In genomic region chr12:2854669-2855453, GRCh38 we compare ENCODE assay signal across 22 cellular contexts. TPM values are rescaled to one million over a fixed set of nuclear protein-coding genes. Genes with fewer than 3 reads are reported as not detected.
DNase-seq lines count a peak whose midpoint lies in the region; ATAC-seq, FAIRE-seq and TF ChIP-seq lines count a peak whose summit lies in the region.
"Had no signal": no experiment of that assay in that cellular context is flagged by ENCODE, and none has a peak within 500 bp of the region (broad histone marks: within the 10 kb centered on the region; RNA-seq: fewer than 3 reads in every experiment).

No MANE protein-coding gene starts in this region.

- ATAC-seq in left ventricle myocardium superior (no peak), left cardiac atrium (no peak), pancreas (peak; percentile 87 to 89 (median 88)), GM21381 (IDR thresholded peaks at IDR 0.05; ENCODE audit: unreplicated experiment) (no peak)
- ATAC-seq: PC-3 had no signal

- H3K27ac Mint-ChIP-seq in CD4-positive, alpha-beta memory T cell = no peak overlapping the region

- H3K9me3 ChIP-seq in duodenal mucosa (ENCODE audit: control insufficient read depth in 1 of 2, low read length in 2 of 2) = no peaks in the 10 kb centered on the region
- no peaks in the 10 kb centered on the region for H3K9me3 ChIP-seq in pancreas
- H3K9me3 ChIP-seq in CD4-positive, alpha-beta memory T cell (ENCODE audit: control insufficient read depth in 1 of 2, low read length in 2 of 2) = no peaks in the 10 kb centered on the region
- H3K9me3 ChIP-seq: BE2C, SJCRH30 had no signal

- no peak overlapping the region for H3K4me3 Mint-ChIP-seq in CD4-positive, alpha-beta memory T cell
- H3K4me3 Mint-ChIP-seq: CD4-positive, CD25-positive, alpha-beta regulatory T cell had no signal

- 55 to 56% methylated on average over 25 of the region's 25 CpGs for WGBS in pancreas, 2 donors

- H3K4me1 ChIP-seq in duodenal mucosa (ENCODE audit: control insufficient read depth in 1 of 2, insufficient read depth in 2 of 2, low read length in 2 of 2) (peaks cover 28 to 31% of the 10 kb centered on the region in 2 donors), pancreas (peaks cover 4 to 7% (median 5%) of the 10 kb centered on the region in 3 donors)
- no peaks in the 10 kb centered on the region for H3K4me1 ChIP-seq in CD4-positive, alpha-beta memory T cell (ENCODE audit: insufficient read depth, low read length)
- H3K4me1 ChIP-seq: BE2C, SJCRH30 had no signal

- CTCF ChIA-PET in CD4-positive, alpha-beta memory T cell (lab: Charles Lee; ENCODE audit: partially characterized antibody) = interaction anchor here (0.8 to 2.3 kb wide), 3 partner anchors 9 to 89 kb away, joined by 4 to 8 read pairs (median 6); no protein-coding TSS in a partner anchor

- peaks cover 11 to 17% of the 10 kb centered on the region in 2 donors for H3K36me3 ChIP-seq in duodenal mucosa (ENCODE audit: control insufficient read depth in 1 of 2, insufficient read depth in 2 of 2, low read length in 2 of 2)
- no peaks in the 10 kb centered on the region for H3K36me3 ChIP-seq in pancreas
- no peaks in the 10 kb centered on the region for H3K36me3 ChIP-seq in CD4-positive, alpha-beta memory T cell (ENCODE audit: insufficient read depth, low read length)

- POLR2A ChIA-PET in CD4-positive, alpha-beta memory T cell (lab: Charles Lee; ENCODE audit: partially characterized antibody) = no interaction called here

- FAIRE-seq in pancreas (lab: Jason Lieb, UNC) = no peak

- no peak for TF ChIP-seq CTCF in pancreas (IDR thresholded peaks at IDR 0.05)

- H3K4me1 Mint-ChIP-seq in CD4-positive, alpha-beta memory T cell = peaks cover 0 to 4% (median 0%) of the 10 kb centered on the region in 4 donors

- H3K4me3 ChIP-seq in duodenal mucosa (ENCODE audit: low read depth in 1 of 2, low read length in 2 of 2) (peak overlapping the region in 1 of 2 donors; percentile 29), pancreas (no peak overlapping the region)
- no peak overlapping the region for H3K4me3 ChIP-seq in CD4-positive, alpha-beta memory T cell (ENCODE audit: low read length in 2 of 2)
- H3K4me3 ChIP-seq: SJCRH30 had no signal

- no peaks in the 10 kb centered on the region for H3K9me3 Mint-ChIP-seq in CD4-positive, alpha-beta memory T cell
- H3K9me3 Mint-ChIP-seq: CD4-positive, CD25-positive, alpha-beta regulatory T cell had no signal

- DNase-seq in left ventricle myocardium superior = peak; percentile 24
- no peak for DNase-seq in left cardiac atrium
- DNase-seq in pancreas = peak; percentile 61 to 92 (median 80)
- DNase-seq in T-helper 2 cell = no peak
- no peak for DNase-seq in RPMI8226
- no peak for DNase-seq in CD4-positive, alpha-beta memory T cell
- DNase-seq: 8988T; BE2C; Calu3; CD4-positive, CD25-positive, alpha-beta regulatory T cell; DMS79; NCI-H1417; NCI-H187 treated with DMSO at 0.1 percent for 48 hours; NCI-H2227 treated with DMSO at 0.1 percent for 48 hours; NCI-H510A treated with DMSO at 0.1 percent for 48 hours; PC-3; SJCRH30 had no signal

- peak overlapping the region in 1 of 2 donors; percentile 49 for H3K9ac ChIP-seq in duodenal mucosa (ENCODE audit: low read depth in 1 of 2, low read length in 2 of 2)
- H3K9ac ChIP-seq: KMS-11 had no signal

- peaks cover 10 to 13% of the 10 kb centered on the region in 2 donors for H3K36me3 Mint-ChIP-seq in CD4-positive, alpha-beta memory T cell

- intact Hi-C loops in left ventricle myocardium superior (cut with micrococcal nuclease) = no loop called here
- intact Hi-C loops in left cardiac atrium (cut with DNase I) = loop anchor here in 1 of 2 donors (10.0 kb wide), 1 partner anchor 180 kb away; no protein-coding TSS in a partner anchor
- intact Hi-C loops in pancreas (cut with DNase I) = loop anchor here in 1 of 3 donors (10.0 kb wide), 2 partner anchors 90 to 180 kb away; no protein-coding TSS in a partner anchor
- intact Hi-C loops in CD4-positive, alpha-beta memory T cell (cut with micrococcal nuclease) = no loop called here

- H3K27me3 Mint-ChIP-seq in CD4-positive, alpha-beta memory T cell = no peaks in the 10 kb centered on the region
- H3K27me3 Mint-ChIP-seq: CD4-positive, CD25-positive, alpha-beta regulatory T cell had no signal

- H3K27ac ChIP-seq in duodenal mucosa (ENCODE audit: low read depth, low read length) = peak overlapping the region; percentile 0
- H3K27ac ChIP-seq in pancreas = peak overlapping the region in 1 of 4 donors; percentile 22
- H3K27ac ChIP-seq in CD4-positive, alpha-beta memory T cell (ENCODE audit: low read depth, low read length) = no peak overlapping the region
- H3K27ac ChIP-seq: KMS-11, SJCRH30 had no signal

- H3K27me3 ChIP-seq in duodenal mucosa (ENCODE audit: control insufficient read depth in 1 of 2, insufficient read depth in 2 of 2, low read length in 2 of 2) = no peaks in the 10 kb centered on the region
- H3K27me3 ChIP-seq in pancreas = no peaks in the 10 kb centered on the region
- no peaks in the 10 kb centered on the region for H3K27me3 ChIP-seq in CD4-positive, alpha-beta memory T cell (ENCODE audit: insufficient read depth, low read length)
- H3K27me3 ChIP-seq: BE2C, SJCRH30 had no signal

RNA-seq across cellular contexts. Expression of gene TEX52, which starts 2.0 kb away (rescaled TPM):
- not detected for total RNA-seq in left ventricle myocardium superior
- not detected for total RNA-seq in left cardiac atrium
- total RNA-seq in pancreas = under 1 TPM in 1 of 6 donors, not detected in 5; 0.19 TPM
- polyA plus RNA-seq in pancreas = not detected
- not detected for total RNA-seq in CD4-positive, alpha-beta memory T cell
- not detected for polyA plus RNA-seq in CD4-positive, alpha-beta memory T cell
- total RNA-seq: Calu3; CD4-positive, CD25-positive, alpha-beta regulatory T cell; H4; M059J; PC-3 had no signal
- polyA plus RNA-seq: CD4-positive, CD25-positive, alpha-beta regulatory T cell had no signal

RNA-seq across cellular contexts. Expression of gene NRIP2, which starts 20.0 kb away (rescaled TPM):
- total RNA-seq in left ventricle myocardium superior = 1.1 TPM
- total RNA-seq in left cardiac atrium = 1 to 10 TPM; 1.8 to 2.8 TPM
- under 1 TPM; 0.13 to 0.83 (median 0.33) TPM for total RNA-seq in pancreas
- 1 to 10 TPM in 1 of 2 donors, under 1 TPM in 1; 0.68 to 1.2 TPM for polyA plus RNA-seq in pancreas
- total RNA-seq in CD4-positive, alpha-beta memory T cell = not detected
- 1 to 10 TPM in 1 of 2 donors, under 1 TPM in 1; 0.29 to 2.0 TPM for polyA plus RNA-seq in CD4-positive, alpha-beta memory T cell
- total RNA-seq: Calu3; CD4-positive, CD25-positive, alpha-beta regulatory T cell; M059J; PC-3 had no signal

RNA-seq across cellular contexts. Expression of gene FOXM1, which starts 22.1 kb away (rescaled TPM):
- total RNA-seq in left ventricle myocardium superior = 0.79 TPM
- total RNA-seq in left cardiac atrium = 1 to 10 TPM in 1 of 2 donors, under 1 TPM in 1; 0.44 to 3.3 TPM
- total RNA-seq in pancreas = 1 to 10 TPM in 1 of 6 donors, under 1 TPM in 4, not detected in 1; 0.12 to 1.5 (median 0.60) TPM
- under 1 TPM; 0.19 to 0.65 TPM for polyA plus RNA-seq in pancreas
- under 1 TPM; 0.30 to 0.44 TPM for total RNA-seq in CD4-positive, alpha-beta memory T cell
- under 1 TPM in 1 of 2 donors, not detected in 1; 0.30 TPM for polyA plus RNA-seq in CD4-positive, alpha-beta memory T cell

RNA-seq across cellular contexts. Expression of gene RHNO1, which starts 22.2 kb away (rescaled TPM):
- total RNA-seq in left ventricle myocardium superior = 4.9 TPM
- total RNA-seq in left cardiac atrium = 1 to 10 TPM; 7.2 to 9.4 TPM
- 10 to 100 TPM in 2 of 6 donors, 1 to 10 TPM in 4; 5.7 to 12.6 (median 8.0) TPM for total RNA-seq in pancreas
- polyA plus RNA-seq in pancreas = 10 to 100 TPM in 1 of 2 donors, 1 to 10 TPM in 1; 6.9 to 11.3 TPM
- 10 to 100 TPM; 31.2 to 35.7 TPM for total RNA-seq in CD4-positive, alpha-beta memory T cell
- 100 to 1,000 TPM in 1 of 2 donors, 10 to 100 TPM in 1; 58.5 to 107 TPM for polyA plus RNA-seq in CD4-positive, alpha-beta memory T cell

RNA-seq across cellular contexts. Expression of gene TULP3, which starts 35.8 kb away (rescaled TPM):
- total RNA-seq in left ventricle myocardium superior (5.4 TPM), left cardiac atrium (10 to 100 TPM; 12.5 to 14.2 TPM), pancreas (1 to 10 TPM; 4.1 to 9.0 (median 5.7) TPM)
- polyA plus RNA-seq in pancreas = 1 to 10 TPM; 6.3 to 8.9 TPM
- 1 to 10 TPM; 6.7 to 9.1 TPM for total RNA-seq in CD4-positive, alpha-beta memory T cell
- 10 to 100 TPM in 1 of 2 donors, 1 to 10 TPM in 1; 8.4 to 10.0 TPM for polyA plus RNA-seq in CD4-positive, alpha-beta memory T cell

Comparison
In these comparisons a context has a peak if more than half of its experiments do, and no peak if none do; other contexts are left out.
1. DNase-seq: peak in left ventricle myocardium superior (single experiment) and pancreas (6 of 6); none in left cardiac atrium (single experiment), T-helper 2 cell (0 of 5), RPMI8226 (single experiment) and CD4-positive, alpha-beta memory T cell (0 of 5).
2. ATAC-seq: peak in pancreas (4 of 4); none in left ventricle myocardium superior (single experiment), left cardiac atrium (0 of 2) and GM21381 (single experiment).